1 cellular context compared by ENCODE assay signal in the genomic region with DNA sequence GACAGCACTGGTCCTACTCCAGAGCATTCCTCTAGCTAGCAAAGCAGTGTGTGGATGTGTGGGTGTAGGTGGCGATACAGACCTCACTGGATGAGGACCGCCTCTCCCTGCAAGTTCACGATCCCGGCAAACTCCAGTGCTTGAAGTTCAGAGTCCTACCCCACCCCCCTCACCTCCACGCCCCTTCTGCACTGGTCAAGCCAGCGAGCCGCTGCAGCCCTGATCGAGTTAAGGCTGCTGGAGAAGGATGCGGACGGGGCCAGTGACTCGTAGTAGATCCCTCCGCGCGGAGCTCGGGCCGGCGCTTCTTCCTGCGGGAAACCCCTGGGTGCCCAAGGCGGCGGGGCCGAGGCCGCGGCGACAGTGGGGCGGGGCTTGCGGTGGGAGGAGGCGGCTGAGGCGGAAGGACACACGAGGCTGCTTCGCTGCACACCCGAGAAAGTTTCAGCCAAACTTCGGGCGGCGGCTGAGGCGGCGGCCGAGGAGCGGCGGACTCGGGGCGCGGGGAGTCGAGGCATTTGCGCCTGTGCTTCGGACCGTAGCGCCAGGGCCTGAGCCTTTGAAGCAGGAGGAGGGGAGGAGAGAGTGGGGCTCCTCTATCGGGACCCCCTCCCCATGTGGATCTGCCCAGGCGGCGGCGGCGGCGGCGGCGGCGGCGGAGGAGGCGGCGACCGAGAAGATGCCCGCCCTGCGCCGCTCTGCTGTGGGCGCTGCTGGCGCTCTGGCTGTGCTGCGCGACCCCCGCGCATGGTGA.
TF ChIP-seq lines count a peak whose summit lies in the region.
"Not testable (repeated sequence)": the region's sequence is repeated elsewhere in the genome, so short reads cannot be mapped to it uniquely, and the experiment has no call there.

No MANE protein-coding gene starts in this region.

TF ChIP-seq in K562, 482 proteins besides CTCF, POLR2A, EP300 and RAD21 (continued from another document):
- TF ChIP-seq, protein P1, sequence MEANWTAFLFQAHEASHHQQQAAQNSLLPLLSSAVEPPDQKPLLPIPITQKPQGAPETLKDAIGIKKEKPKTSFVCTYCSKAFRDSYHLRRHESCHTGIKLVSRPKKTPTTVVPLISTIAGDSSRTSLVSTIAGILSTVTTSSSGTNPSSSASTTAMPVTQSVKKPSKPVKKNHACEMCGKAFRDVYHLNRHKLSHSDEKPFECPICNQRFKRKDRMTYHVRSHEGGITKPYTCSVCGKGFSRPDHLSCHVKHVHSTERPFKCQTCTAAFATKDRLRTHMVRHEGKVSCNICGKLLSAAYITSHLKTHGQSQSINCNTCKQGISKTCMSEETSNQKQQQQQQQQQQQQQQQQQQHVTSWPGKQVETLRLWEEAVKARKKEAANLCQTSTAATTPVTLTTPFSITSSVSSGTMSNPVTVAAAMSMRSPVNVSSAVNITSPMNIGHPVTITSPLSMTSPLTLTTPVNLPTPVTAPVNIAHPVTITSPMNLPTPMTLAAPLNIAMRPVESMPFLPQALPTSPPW (CRISPR knock-in tag; IDR thresholded peaks at IDR 0.05): 0 out of 2 replicates have a peak, but pooled peaks have one; percentile 22
- TF ChIP-seq CTBP1 (IDR thresholded peaks at IDR 0.05; ENCODE audit: borderline replicate concordance) (peak; percentile 84), ZNF24 (IDR thresholded peaks at IDR 0.05) (0 out of 2 replicates have a peak, but pooled peaks have one; percentile 27), RBFOX2 (IDR thresholded peaks at IDR 0.05; ENCODE audit: low read depth, low read length) (peak; percentile 59), ESRRA (IDR thresholded peaks at IDR 0.05; ENCODE audit: borderline replicate concordance, low read depth) (peak; percentile 39; the same call in 1 of the 2 replicates), CHD2 (IDR thresholded peaks at IDR 0.05; ENCODE audit: low read depth, low read length) (peak; percentile 56), ATF1 (tag; IDR thresholded peaks at IDR 0.05) (peak; percentile 65), POLR2G (IDR thresholded peaks at IDR 0.05; ENCODE audit: low read depth, low read length) (peak; percentile 65)
- TF ChIP-seq, protein P2, sequence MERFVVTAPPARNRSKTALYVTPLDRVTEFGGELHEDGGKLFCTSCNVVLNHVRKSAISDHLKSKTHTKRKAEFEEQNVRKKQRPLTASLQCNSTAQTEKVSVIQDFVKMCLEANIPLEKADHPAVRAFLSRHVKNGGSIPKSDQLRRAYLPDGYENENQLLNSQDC (CRISPR knock-in tag; IDR thresholded peaks at IDR 0.05): peak; percentile 33; the same call in 1 of the 2 replicates
- TF ChIP-seq ATF1 (CRISPR knock-in tag; IDR thresholded peaks at IDR 0.05): not testable (repeated sequence)
- TF ChIP-seq, protein P3, sequence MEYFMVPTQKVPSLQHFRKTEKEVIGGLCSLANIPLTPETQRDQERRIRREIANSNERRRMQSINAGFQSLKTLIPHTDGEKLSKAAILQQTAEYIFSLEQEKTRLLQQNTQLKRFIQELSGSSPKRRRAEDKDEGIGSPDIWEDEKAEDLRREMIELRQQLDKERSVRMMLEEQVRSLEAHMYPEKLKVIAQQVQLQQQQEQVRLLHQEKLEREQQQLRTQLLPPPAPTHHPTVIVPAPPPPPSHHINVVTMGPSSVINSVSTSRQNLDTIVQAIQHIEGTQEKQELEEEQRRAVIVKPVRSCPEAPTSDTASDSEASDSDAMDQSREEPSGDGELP (CRISPR knock-in tag; IDR thresholded peaks at IDR 0.05; ENCODE audit: borderline replicate concordance): peak; percentile 33; the same call in 1 of the 2 replicates
